ENCODE assay signal across 1 cellular context in the genomic region with DNA sequence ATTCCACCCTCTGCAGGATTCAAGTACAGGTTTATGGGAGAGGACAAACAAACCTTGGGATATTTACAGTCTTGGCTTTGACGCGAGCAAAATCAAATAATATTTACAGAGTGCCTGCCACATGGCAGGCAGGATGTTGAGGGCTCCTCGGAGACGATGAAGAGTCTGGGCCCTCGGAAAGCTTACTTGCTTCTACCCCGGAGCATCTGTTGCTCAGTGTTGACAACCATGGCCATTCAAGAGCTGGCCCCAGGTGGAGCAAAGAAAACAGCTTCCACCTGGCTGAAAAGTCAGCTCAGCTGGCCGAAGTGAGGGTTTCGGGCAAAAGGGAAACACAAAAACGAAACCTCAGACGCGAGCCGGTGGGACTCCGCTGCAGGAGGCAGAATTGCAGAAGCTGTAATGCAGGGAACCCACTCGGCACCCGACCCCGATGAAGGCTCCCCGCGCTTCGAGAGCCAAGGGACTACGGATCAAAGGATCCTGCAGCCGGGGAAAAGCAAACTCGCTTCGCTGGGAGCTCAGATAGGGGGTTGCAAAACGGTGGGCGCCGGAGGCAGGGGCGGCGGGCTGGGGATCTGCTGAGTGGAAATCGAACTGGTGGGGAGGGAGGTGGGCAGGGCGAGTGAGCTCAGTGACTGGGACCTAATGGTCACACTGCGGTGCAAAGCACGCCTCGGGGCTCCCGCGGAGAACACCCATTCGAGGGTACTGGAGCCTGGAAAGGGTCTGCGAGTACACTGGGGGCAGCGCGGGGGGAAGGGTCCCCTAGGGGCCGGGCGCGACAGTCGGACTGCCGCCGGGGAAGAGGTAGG.
TF ChIP-seq lines count a peak whose summit lies in the region.

No MANE protein-coding gene starts in this region.

TF ChIP-seq in GM12878, 131 proteins besides CTCF, POLR2A, EP300 and RAD21 (continued from another document):
- TF ChIP-seq, protein P1, sequence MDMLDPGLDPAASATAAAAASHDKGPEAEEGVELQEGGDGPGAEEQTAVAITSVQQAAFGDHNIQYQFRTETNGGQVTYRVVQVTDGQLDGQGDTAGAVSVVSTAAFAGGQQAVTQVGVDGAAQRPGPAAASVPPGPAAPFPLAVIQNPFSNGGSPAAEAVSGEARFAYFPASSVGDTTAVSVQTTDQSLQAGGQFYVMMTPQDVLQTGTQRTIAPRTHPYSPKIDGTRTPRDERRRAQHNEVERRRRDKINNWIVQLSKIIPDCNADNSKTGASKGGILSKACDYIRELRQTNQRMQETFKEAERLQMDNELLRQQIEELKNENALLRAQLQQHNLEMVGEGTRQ (IDR thresholded peaks at IDR 0.05; ENCODE audit: borderline replicate concordance, low read depth, low read length) = no peak
- TF ChIP-seq POLR2AphosphoS5 (IDR thresholded peaks at IDR 0.05; ENCODE audit: low read length) (0 out of 2 replicates have a peak, but pooled peaks have one; percentile 23), KDM1A (IDR thresholded peaks at IDR 0.05; ENCODE audit: borderline replicate concordance) (no peak), MEF2B (IDR thresholded peaks at IDR 0.05; ENCODE audit: partially characterized antibody, poor library complexity, severe bottlenecking) (no peak), NFIC (IDR thresholded peaks at IDR 0.05; ENCODE audit: low read depth, low read length) (no peak), TAF1 (IDR thresholded peaks at IDR 0.05; ENCODE audit: borderline replicate concordance, low read depth, low read length) (peak; percentile 32; the same call in 1 of the 2 replicates), SMC3 (IDR thresholded peaks at IDR 0.05; ENCODE audit: borderline replicate concordance, low read length) (peak; percentile 3; the same call in 1 of the 2 replicates), CBFB (IDR thresholded peaks at IDR 0.05; ENCODE audit: low read depth) (0 out of 2 replicates have a peak, but pooled peaks have one; percentile 29), SIN3A (IDR thresholded peaks at IDR 0.05; ENCODE audit: low read depth, low read length) (peak; percentile 78; the same call in 1 of the 2 replicates), PML (IDR thresholded peaks at IDR 0.05; ENCODE audit: low read length) (no peak), SIX5 (IDR thresholded peaks at IDR 0.05; ENCODE audit: low read depth, low read length, severe bottlenecking) (no peak), ASH2L (IDR thresholded peaks at IDR 0.05; ENCODE audit: borderline replicate concordance, low read depth) (peak; percentile 85; the same call in 1 of the 2 replicates), BHLHE40 (IDR thresholded peaks at IDR 0.05; ENCODE audit: borderline replicate concordance in 1 of 2, low read depth in 2 of 2, low read length in 1 of 2) (peak in 1 of 2 experiments; percentile 24; a peak in 1 of 4 replicates), RUNX3 (IDR thresholded peaks at IDR 0.05; ENCODE audit: low read length) (peak; percentile 29), MXI1 (IDR thresholded peaks at IDR 0.05; ENCODE audit: low read depth, low read length) (peak; percentile 34; the same call in 1 of the 2 replicates), RBBP5 (conservative IDR thresholded peaks at IDR 0.05) (0 out of 2 replicates have a peak, but pooled peaks have one; percentile 17), MTA2 (IDR thresholded peaks at IDR 0.05; ENCODE audit: low read depth) (peak; percentile 48; the same call in 1 of the 2 replicates), ESRRA (IDR thresholded peaks at IDR 0.05; ENCODE audit: low read length) (no peak), POU2F2 (IDR thresholded peaks at IDR 0.05; ENCODE audit: borderline replicate concordance, low read depth, low read length) (0 out of 3 replicates have a peak, but pooled peaks have one; percentile 22), IRF4 (IDR thresholded peaks at IDR 0.05; ENCODE audit: low read depth, low read length) (0 out of 2 replicates have a peak, but pooled peaks have one; percentile 10), POLR2AphosphoS2 (IDR thresholded peaks at IDR 0.05; ENCODE audit: low read depth, low read length) (no peak), IKZF2 (IDR thresholded peaks at IDR 0.05) (0 out of 4 replicates have a peak, but pooled peaks of 1 of the 2 experiments have one; percentile 11)
- TF ChIP-seq, protein P2, sequence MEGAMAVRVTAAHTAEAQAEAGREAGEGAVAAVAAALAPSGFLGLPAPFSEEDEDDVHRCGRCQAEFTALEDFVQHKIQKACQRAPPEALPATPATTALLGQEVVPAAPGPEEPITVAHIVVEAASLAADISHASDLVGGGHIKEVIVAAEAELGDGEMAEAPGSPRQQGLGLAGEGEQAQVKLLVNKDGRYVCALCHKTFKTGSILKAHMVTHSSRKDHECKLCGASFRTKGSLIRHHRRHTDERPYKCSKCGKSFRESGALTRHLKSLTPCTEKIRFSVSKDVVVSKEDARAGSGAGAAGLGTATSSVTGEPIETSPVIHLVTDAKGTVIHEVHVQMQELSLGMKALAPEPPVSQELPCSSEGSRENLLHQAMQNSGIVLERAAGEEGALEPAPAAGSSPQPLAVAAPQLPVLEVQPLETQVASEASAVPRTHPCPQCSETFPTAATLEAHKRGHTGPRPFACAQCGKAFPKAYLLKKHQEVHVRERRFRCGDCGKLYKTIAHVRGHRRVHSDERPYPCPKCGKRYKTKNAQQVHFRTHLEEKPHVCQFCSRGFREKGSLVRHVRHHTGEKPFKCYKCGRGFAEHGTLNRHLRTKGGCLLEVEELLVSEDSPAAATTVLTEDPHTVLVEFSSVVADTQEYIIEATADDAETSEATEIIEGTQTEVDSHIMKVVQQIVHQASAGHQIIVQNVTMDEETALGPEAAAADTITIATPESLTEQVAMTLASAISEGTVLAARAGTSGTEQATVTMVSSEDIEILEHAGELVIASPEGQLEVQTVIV (IDR thresholded peaks at IDR 0.05; ENCODE audit: borderline replicate concordance, partially characterized antibody) = no peak
- TF ChIP-seq, protein P3, sequence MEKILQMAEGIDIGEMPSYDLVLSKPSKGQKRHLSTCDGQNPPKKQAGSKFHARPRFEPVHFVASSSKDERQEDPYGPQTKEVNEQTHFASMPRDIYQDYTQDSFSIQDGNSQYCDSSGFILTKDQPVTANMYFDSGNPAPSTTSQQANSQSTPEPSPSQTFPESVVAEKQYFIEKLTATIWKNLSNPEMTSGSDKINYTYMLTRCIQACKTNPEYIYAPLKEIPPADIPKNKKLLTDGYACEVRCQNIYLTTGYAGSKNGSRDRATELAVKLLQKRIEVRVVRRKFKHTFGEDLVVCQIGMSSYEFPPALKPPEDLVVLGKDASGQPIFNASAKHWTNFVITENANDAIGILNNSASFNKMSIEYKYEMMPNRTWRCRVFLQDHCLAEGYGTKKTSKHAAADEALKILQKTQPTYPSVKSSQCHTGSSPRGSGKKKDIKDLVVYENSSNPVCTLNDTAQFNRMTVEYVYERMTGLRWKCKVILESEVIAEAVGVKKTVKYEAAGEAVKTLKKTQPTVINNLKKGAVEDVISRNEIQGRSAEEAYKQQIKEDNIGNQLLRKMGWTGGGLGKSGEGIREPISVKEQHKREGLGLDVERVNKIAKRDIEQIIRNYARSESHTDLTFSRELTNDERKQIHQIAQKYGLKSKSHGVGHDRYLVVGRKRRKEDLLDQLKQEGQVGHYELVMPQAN (conservative IDR thresholded peaks at IDR 0.05) = peak; percentile 64
- TF ChIP-seq, protein P4, sequence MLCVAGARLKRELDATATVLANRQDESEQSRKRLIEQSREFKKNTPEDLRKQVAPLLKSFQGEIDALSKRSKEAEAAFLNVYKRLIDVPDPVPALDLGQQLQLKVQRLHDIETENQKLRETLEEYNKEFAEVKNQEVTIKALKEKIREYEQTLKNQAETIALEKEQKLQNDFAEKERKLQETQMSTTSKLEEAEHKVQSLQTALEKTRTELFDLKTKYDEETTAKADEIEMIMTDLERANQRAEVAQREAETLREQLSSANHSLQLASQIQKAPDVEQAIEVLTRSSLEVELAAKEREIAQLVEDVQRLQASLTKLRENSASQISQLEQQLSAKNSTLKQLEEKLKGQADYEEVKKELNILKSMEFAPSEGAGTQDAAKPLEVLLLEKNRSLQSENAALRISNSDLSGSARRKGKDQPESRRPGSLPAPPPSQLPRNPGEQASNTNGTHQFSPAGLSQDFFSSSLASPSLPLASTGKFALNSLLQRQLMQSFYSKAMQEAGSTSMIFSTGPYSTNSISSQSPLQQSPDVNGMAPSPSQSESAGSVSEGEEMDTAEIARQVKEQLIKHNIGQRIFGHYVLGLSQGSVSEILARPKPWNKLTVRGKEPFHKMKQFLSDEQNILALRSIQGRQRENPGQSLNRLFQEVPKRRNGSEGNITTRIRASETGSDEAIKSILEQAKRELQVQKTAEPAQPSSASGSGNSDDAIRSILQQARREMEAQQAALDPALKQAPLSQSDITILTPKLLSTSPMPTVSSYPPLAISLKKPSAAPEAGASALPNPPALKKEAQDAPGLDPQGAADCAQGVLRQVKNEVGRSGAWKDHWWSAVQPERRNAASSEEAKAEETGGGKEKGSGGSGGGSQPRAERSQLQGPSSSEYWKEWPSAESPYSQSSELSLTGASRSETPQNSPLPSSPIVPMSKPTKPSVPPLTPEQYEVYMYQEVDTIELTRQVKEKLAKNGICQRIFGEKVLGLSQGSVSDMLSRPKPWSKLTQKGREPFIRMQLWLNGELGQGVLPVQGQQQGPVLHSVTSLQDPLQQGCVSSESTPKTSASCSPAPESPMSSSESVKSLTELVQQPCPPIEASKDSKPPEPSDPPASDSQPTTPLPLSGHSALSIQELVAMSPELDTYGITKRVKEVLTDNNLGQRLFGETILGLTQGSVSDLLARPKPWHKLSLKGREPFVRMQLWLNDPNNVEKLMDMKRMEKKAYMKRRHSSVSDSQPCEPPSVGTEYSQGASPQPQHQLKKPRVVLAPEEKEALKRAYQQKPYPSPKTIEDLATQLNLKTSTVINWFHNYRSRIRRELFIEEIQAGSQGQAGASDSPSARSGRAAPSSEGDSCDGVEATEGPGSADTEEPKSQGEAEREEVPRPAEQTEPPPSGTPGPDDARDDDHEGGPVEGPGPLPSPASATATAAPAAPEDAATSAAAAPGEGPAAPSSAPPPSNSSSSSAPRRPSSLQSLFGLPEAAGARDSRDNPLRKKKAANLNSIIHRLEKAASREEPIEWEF (IDR thresholded peaks at IDR 0.05; ENCODE audit: insufficient replicate concordance, low read depth, low read length) = no peak
